14 cellular contexts compared by ENCODE assay signal in the genomic region with DNA sequence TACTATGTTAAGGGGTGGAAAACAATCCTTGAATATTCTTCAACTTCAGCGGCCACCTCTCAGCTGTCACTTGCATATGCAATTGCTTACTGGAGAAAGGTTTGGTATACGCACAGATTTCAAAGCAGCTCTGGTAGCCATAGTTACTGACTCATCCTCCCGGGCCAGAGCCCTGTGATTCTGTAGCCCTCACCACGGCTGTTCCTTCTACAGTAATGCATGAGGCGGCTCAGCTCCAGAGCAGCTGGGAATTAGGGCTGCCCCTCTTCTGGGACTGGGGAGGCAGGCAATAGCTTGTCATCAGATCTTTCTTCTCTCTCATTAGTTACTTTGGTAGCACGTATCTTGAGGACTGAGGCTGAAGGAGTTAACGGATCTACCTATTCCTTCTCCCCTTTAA. TPM values are rescaled to one million over a fixed set of nuclear protein-coding genes. Genes with fewer than 3 reads are reported as not detected.
DNase-seq lines count a peak whose midpoint lies in the region; FAIRE-seq and TF ChIP-seq lines count a peak whose summit lies in the region.
"Had no signal": no experiment of that assay in that cellular context is flagged by ENCODE, and none has a peak within 500 bp of the region (broad histone marks: within the 10 kb centered on the region; RNA-seq: fewer than 3 reads in every experiment).

No MANE protein-coding gene starts in this region.

- H3K4me1 ChIP-seq in astrocyte (ENCODE audit: insufficient read depth, low read length): no peaks in the 10 kb centered on the region
- H3K4me1 ChIP-seq in esophagus squamous epithelium: no peaks in the 10 kb centered on the region
- H3K4me1 ChIP-seq: esophagus muscularis mucosa, HAP-1 had no signal

- TF ChIP-seq CTCF in astrocyte (IDR thresholded peaks at IDR 0.05; ENCODE audit: insufficient read depth, low read depth, low read length) (no peak), HFFc6 (IDR thresholded peaks at IDR 0.05) (no peak), esophagus squamous epithelium (IDR thresholded peaks at IDR 0.05) (no peak)

- H3K4me1 Mint-ChIP-seq in astrocyte (ENCODE audit: low read depth, unreplicated experiment): peaks cover 13% of the 10 kb centered on the region
- H3K4me1 Mint-ChIP-seq in HFFc6 (ENCODE audit: low read depth): peaks cover 16% of the 10 kb centered on the region
- H3K4me1 Mint-ChIP-seq: activated naive CD8-positive, alpha-beta T cell treated with anti-CD3 and anti-CD28 coated beads, Interleukin-2, amount 50 U/mL, for 24 hours had no signal

- no peak overlapping the region for H3K4me3 Mint-ChIP-seq in astrocyte (ENCODE audit: unreplicated experiment)
- H3K4me3 Mint-ChIP-seq in HFFc6: no peak overlapping the region
- H3K4me3 Mint-ChIP-seq: activated naive CD8-positive, alpha-beta T cell treated with anti-CD3 and anti-CD28 coated beads, Interleukin-2, amount 50 U/mL, for 24 hours had no signal

- intact Hi-C loops in esophagus squamous epithelium (cut with DNase I): no loop called here

- H3K4me3 ChIP-seq in astrocyte (ENCODE audit: insufficient read depth, low read depth, low read length): no peak overlapping the region
- H3K4me3 ChIP-seq in esophagus squamous epithelium: no peak overlapping the region
- H3K4me3 ChIP-seq: esophagus muscularis mucosa, HAP-1 had no signal

- H3K4me2 ChIP-seq in astrocyte (ENCODE audit: low read length): no peak overlapping the region

- FAIRE-seq in astrocyte (lab: Jason Lieb, UNC): no peak

- H3K36me3 Mint-ChIP-seq in astrocyte (ENCODE audit: low read depth, unreplicated experiment): peaks cover 26% of the 10 kb centered on the region
- peaks cover 36% of the 10 kb centered on the region for H3K36me3 Mint-ChIP-seq in HFFc6 (ENCODE audit: low read depth)

- no peak for TF ChIP-seq POLR2A in esophagus squamous epithelium (IDR thresholded peaks at IDR 0.05)

- H3K9me3 Mint-ChIP-seq in astrocyte (ENCODE audit: unreplicated experiment): no peaks in the 10 kb centered on the region
- no peaks in the 10 kb centered on the region for H3K9me3 Mint-ChIP-seq in HFFc6
- H3K9me3 Mint-ChIP-seq: activated naive CD8-positive, alpha-beta T cell treated with anti-CD3 and anti-CD28 coated beads, Interleukin-2, amount 50 U/mL, for 24 hours had no signal

- 82 to 92% methylated on average over 3 to 7 of the region's 7 CpGs for WGBS in esophagus squamous epithelium, 2 donors

- H3K27me3 ChIP-seq in astrocyte (ENCODE audit: insufficient read depth, low read length) (no peaks in the 10 kb centered on the region), esophagus squamous epithelium (no peaks in the 10 kb centered on the region)
- H3K27me3 ChIP-seq: esophagus muscularis mucosa had no signal

- H3K27me3 Mint-ChIP-seq in astrocyte (ENCODE audit: low read depth, unreplicated experiment): no peaks in the 10 kb centered on the region
- H3K27me3 Mint-ChIP-seq in HFFc6 (ENCODE audit: insufficient read depth): no peaks in the 10 kb centered on the region; the same call in 1 of the 2 replicates

- H4K20me1 ChIP-seq in astrocyte (ENCODE audit: insufficient read depth, low read length): peaks cover 3% of the 10 kb centered on the region

- H3K9me3 ChIP-seq in astrocyte (ENCODE audit: insufficient read depth, low read depth, low read length): no peaks in the 10 kb centered on the region
- no peaks in the 10 kb centered on the region for H3K9me3 ChIP-seq in esophagus squamous epithelium
- H3K9me3 ChIP-seq: esophagus muscularis mucosa, HAP-1 had no signal

- H3K79me2 ChIP-seq in astrocyte (ENCODE audit: insufficient read depth, low read length): no peaks in the 10 kb centered on the region

- H3K36me3 ChIP-seq in astrocyte (ENCODE audit: insufficient read depth, low read length) (peaks cover 49% of the 10 kb centered on the region), esophagus squamous epithelium (peaks cover 0 to 34% (median 0%) of the 10 kb centered on the region in 3 donors)
- H3K36me3 ChIP-seq: HAP-1 had no signal

- DNase-seq in NCI-H2196 (lab: John Stamatoyannopoulos, UW; ENCODE audit: unreplicated experiment) (peak; percentile 54), NCI-H2196 treated with DMSO at 0.1 percent for 48 hours (lab: John Stamatoyannopoulos, UW; ENCODE audit: unreplicated experiment) (no peak), astrocyte (ENCODE audit: low read depth) (peak; percentile 32), iPS-NIHi7 (ENCODE audit: extremely low spot score) (peak; percentile 39), superior temporal gyrus (ENCODE audit: extremely low spot score) (peak; percentile 63), HFFc6 (no peak), NCI-H1930 (lab: John Stamatoyannopoulos, UW) (no peak), esophagus squamous epithelium (lab: John Stamatoyannopoulos, UW) (no peak)
- DNase-seq: activated naive CD8-positive, alpha-beta T cell treated with anti-CD3 and anti-CD28 coated beads, Interleukin-2, amount 50 U/mL, for 24 hours; cortex of kidney; NCI-H446 treated with DMSO at 0.1 percent for 48 hours had no signal

- no peak overlapping the region for H3K27ac ChIP-seq in astrocyte (ENCODE audit: low read depth, low read length)
- no peak overlapping the region for H3K27ac ChIP-seq in esophagus squamous epithelium
- H3K27ac ChIP-seq: esophagus muscularis mucosa, HL-60 had no signal

- no peak overlapping the region for H2AFZ ChIP-seq in astrocyte (ENCODE audit: low read depth, low read length)

- no peak overlapping the region for H3K27ac Mint-ChIP-seq in astrocyte (ENCODE audit: unreplicated experiment)
- H3K27ac Mint-ChIP-seq in HFFc6: no peak overlapping the region
- H3K27ac Mint-ChIP-seq: activated naive CD8-positive, alpha-beta T cell treated with anti-CD3 and anti-CD28 coated beads, Interleukin-2, amount 50 U/mL, for 24 hours had no signal

- no peak overlapping the region for H3K9ac ChIP-seq in astrocyte (ENCODE audit: low read length)

RNA-seq across cellular contexts. Expression of gene ETV5, which starts 54.9 kb away (rescaled TPM):
- 55.3 and 58.3 TPM in 2 replicates for total RNA-seq in astrocyte
- total RNA-seq in HFFc6 (2021; fragmentation: NEBNext Ultra II Directional; extraction: Animal tissue kit (Norgen Biotek cat#: 25700)): 10 to 100 TPM; 48.6 to 69.3 (median 52.5) TPM
- total RNA-seq in esophagus squamous epithelium: 1 to 10 TPM; 1.7 to 6.7 (median 5.0) TPM

Comparison
In these comparisons a context has a peak if more than half of its experiments do, and no peak if none do; other contexts are left out.
1. DNase-seq: peak in NCI-H2196 (single experiment), astrocyte (single experiment), iPS-NIHi7 (single experiment) and superior temporal gyrus (single experiment); none in NCI-H2196 treated with DMSO at 0.1 percent for 48 hours (single experiment), HFFc6 (single experiment), NCI-H1930 (0 of 2) and esophagus squamous epithelium (single experiment).